3 cellular contexts compared by ENCODE assay signal in genomic region chr9:127786773-127787123, GRCh38.
A peak's percentile ranks its signal among the peaks of the same experiment; 100 is the strongest.
TF ChIP-seq lines count a peak whose summit lies in the region.

No MANE protein-coding gene starts in this region.

TF ChIP-seq in A549, 52 proteins besides CTCF, POLR2A, EP300 and RAD21:
- no peak for TF ChIP-seq BHLHE40 (IDR thresholded peaks at IDR 0.05; ENCODE audit: low read depth, low read length)
- TF ChIP-seq KDM5A (IDR thresholded peaks at IDR 0.05) = peak; percentile 30; the same call in 1 of the 2 replicates
- TF ChIP-seq SMC3 (IDR thresholded peaks at IDR 0.05) = peak; percentile 42; the same call in 2 of the 3 replicates

TF ChIP-seq in HCT116, 20 proteins besides CTCF, POLR2A, EP300 and RAD21:
- TF ChIP-seq CEBPB (IDR thresholded peaks at IDR 0.05; ENCODE audit: low read depth) = no peak
- TF ChIP-seq ZNF274 (IDR thresholded peaks at IDR 0.05; ENCODE audit: low read depth, low read length) = no peak
- no peak for TF ChIP-seq JUND (IDR thresholded peaks at IDR 0.05)
- no peak for TF ChIP-seq EZH2phosphoT487 (IDR thresholded peaks at IDR 0.05; ENCODE audit: borderline replicate concordance)

TF ChIP-seq in K562, 482 proteins besides CTCF, POLR2A, EP300 and RAD21:
- no peak for TF ChIP-seq TFAP4 (CRISPR knock-in tag; IDR thresholded peaks at IDR 0.05; ENCODE audit: borderline replicate concordance)
- 0 out of 2 replicates have a peak, but pooled peaks have one; percentile 9 for TF ChIP-seq EP400 (IDR thresholded peaks at IDR 0.05)
- peak; percentile 31; the same call in 1 of the 2 replicates for TF ChIP-seq NKRF (IDR thresholded peaks at IDR 0.05; ENCODE audit: borderline replicate concordance)
- TF ChIP-seq VEZF1 (CRISPR knock-in tag; IDR thresholded peaks at IDR 0.05) = 0 out of 2 replicates have a peak, but pooled peaks have one; percentile 4
- TF ChIP-seq CC2D1A (IDR thresholded peaks at IDR 0.05) = peak; percentile 39; the same call in 1 of the 2 replicates
- TF ChIP-seq DEAF1 (CRISPR knock-in tag; IDR thresholded peaks at IDR 0.05) = 0 out of 2 replicates have a peak, but pooled peaks have one; percentile 23
- TF ChIP-seq TRIM24 (IDR thresholded peaks at IDR 0.05) = peak in 1 of 2 experiments; percentile 3; a peak in 1 of 4 replicates
- TF ChIP-seq TSHZ1 (CRISPR knock-in tag; IDR thresholded peaks at IDR 0.05) = no peak
- 0 out of 4 replicates have a peak, but pooled peaks of 1 of the 2 experiments have one; percentile 12 for TF ChIP-seq MNT (conservative IDR thresholded peaks at IDR 0.05)
- TF ChIP-seq XRCC5 (IDR thresholded peaks at IDR 0.05; ENCODE audit: low read depth, low read length) = no peak
- TF ChIP-seq PBX2 (CRISPR knock-in tag; IDR thresholded peaks at IDR 0.05; ENCODE audit: low read depth) = no peak
- peak; percentile 1; the same call in 1 of the 2 replicates for TF ChIP-seq PBX2 (tag; conservative IDR thresholded peaks at IDR 0.05; ENCODE audit: low read depth)
- TF ChIP-seq NFATC3 (IDR thresholded peaks at IDR 0.05) = peak; percentile 16
- TF ChIP-seq SMC3 (conservative IDR thresholded peaks at IDR 0.05; ENCODE audit: insufficient read depth, low read depth, low read length) = 0 out of 2 replicates have a peak, but pooled peaks have one; percentile 3
